Comparison of ENCODE assay signal across 24 cellular contexts in the genomic region with DNA sequence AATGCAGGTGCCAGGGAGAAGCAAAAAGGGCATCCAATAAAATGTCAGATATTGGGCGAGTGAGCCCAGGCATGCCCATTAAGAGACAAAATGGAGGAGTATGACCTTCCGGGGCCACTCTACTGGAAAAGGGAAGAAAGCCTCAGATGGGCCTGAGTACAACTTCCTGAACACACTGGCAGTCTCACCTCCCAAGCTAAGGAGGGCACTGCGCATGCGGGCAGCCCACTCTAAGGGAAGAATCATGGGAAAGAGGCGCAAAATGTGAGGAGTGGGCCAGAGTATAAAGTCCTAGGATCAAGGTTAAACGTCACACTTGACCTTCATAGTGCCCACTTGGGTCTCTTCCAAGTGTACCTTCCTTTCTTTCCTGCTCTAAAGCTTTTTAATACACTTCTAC.
DNase-seq lines count a peak whose midpoint lies in the region; ATAC-seq, FAIRE-seq and TF ChIP-seq lines count a peak whose summit lies in the region.
"Had no signal": no experiment of that assay in that cellular context is flagged by ENCODE, and none has a peak within 500 bp of the region (broad histone marks: within the 10 kb centered on the region; RNA-seq: fewer than 3 reads in every experiment).

No MANE protein-coding gene starts in this region.

- no peaks in the 10 kb centered on the region for H3K9me3 Mint-ChIP-seq in GM23338
- H3K9me3 Mint-ChIP-seq: CD4-positive, CD25-positive, alpha-beta regulatory T cell; CD8-positive, alpha-beta memory T cell had no signal

- no peak overlapping the region for H3K4me3 ChIP-seq in GM23338
- H3K4me3 ChIP-seq in K562 = no peak overlapping the region
- no peak overlapping the region for H3K4me3 ChIP-seq in thyroid gland (replicated peaks in 1 of 3)
- H3K4me3 ChIP-seq: A549, BLaER1, GM12878 had no signal

- H3K27ac Mint-ChIP-seq in GM23338 = no peak overlapping the region
- H3K27ac Mint-ChIP-seq: CD4-positive, alpha-beta memory T cell; CD4-positive, CD25-positive, alpha-beta regulatory T cell; CD8-positive, alpha-beta memory T cell had no signal

- no peaks in the 10 kb centered on the region for H3K27me3 Mint-ChIP-seq in GM23338 (ENCODE audit: insufficient read depth, low read depth, poor library complexity)

- no peak for TF ChIP-seq POLR2A in K562 (conservative IDR thresholded peaks at IDR 0.05)
- TF ChIP-seq POLR2A in thyroid gland (IDR thresholded peaks at IDR 0.05) = no peak

- H3K36me3 ChIP-seq in GM23338 (ENCODE audit: insufficient read depth) (no peaks in the 10 kb centered on the region), K562 (ENCODE audit: control insufficient read depth, insufficient read depth, low read length) (no peaks in the 10 kb centered on the region), thyroid gland (no peaks in the 10 kb centered on the region)
- H3K36me3 ChIP-seq: BE2C, BLaER1 had no signal

- FAIRE-seq in K562 (lab: Jason Lieb, UNC) = no peak
- FAIRE-seq: A549, GM12878, GM12892, GM18507, GM19239 had no signal

- H3K4me1 Mint-ChIP-seq in GM23338 = peaks cover 4% of the 10 kb centered on the region; the same call in 1 of the 3 replicates
- H3K4me1 Mint-ChIP-seq: CD14-positive monocyte; CD4-positive, alpha-beta memory T cell; CD4-positive, CD25-positive, alpha-beta regulatory T cell; CD8-positive, alpha-beta memory T cell had no signal

- H4K20me1 ChIP-seq in GM23338 (replicated peaks; ENCODE audit: insufficient read depth) = no peaks in the 10 kb centered on the region
- no peaks in the 10 kb centered on the region for H4K20me1 ChIP-seq in K562 (replicated peaks; ENCODE audit: control insufficient read depth, insufficient read depth, low read length)
- H4K20me1 ChIP-seq: BLaER1 had no signal

- BruUV-seq in K562 (replicated peaks; lab: Mats Ljungman, UMichigan) = no TSS peak

- no peaks in the 10 kb centered on the region for H3K9me2 ChIP-seq in GM23338 (ENCODE audit: insufficient read depth)

- H3K79me2 ChIP-seq in GM23338 (replicated peaks; ENCODE audit: insufficient read depth) (no peaks in the 10 kb centered on the region), K562 (ENCODE audit: control insufficient read depth, insufficient read depth, low read length) (no peaks in the 10 kb centered on the region)

- 0% methylated on average over 6 of the region's 6 CpGs for WGBS in K562 (ENCODE audit: insufficient coverage, low coverage, missing lambda C conversion rate)
- WGBS in thyroid gland, 2 donors = 85 to 93% methylated on average over 6 of the region's 6 CpGs

- DNase-seq in GM23338 (ENCODE audit: low spot score) = no peak
- DNase-seq in K562 (ENCODE audit: extremely low read depth in 1 of 4, low spot score in 3 of 4) = no peak
- DNase-seq in thyroid gland = no peak
- DNase-seq in ACHN = no peak
- DNase-seq: BE2C; CD4-positive, alpha-beta memory T cell; CD4-positive, CD25-positive, alpha-beta regulatory T cell; CD8-positive, alpha-beta memory T cell; COR-L47; DMS 273 treated with DMSO at 0.1 percent for 48 hours; DMS153; DMS79; DND-41; EL; GDM1 had no signal

- no peaks in the 10 kb centered on the region for H3K9me3 ChIP-seq in K562 (replicated peaks; ENCODE audit: control insufficient read depth, insufficient read depth, low read depth, low read length)
- H3K9me3 ChIP-seq in thyroid gland = no peaks in the 10 kb centered on the region
- H3K9me3 ChIP-seq: A549, BE2C, BLaER1 had no signal

- peak overlapping the region; percentile 40; the same call in 1 of the 2 replicates for H2AFZ ChIP-seq in GM23338
- no peak overlapping the region for H2AFZ ChIP-seq in K562 (ENCODE audit: low read depth, low read length)

- H3K27me3 ChIP-seq in GM23338 (ENCODE audit: insufficient read depth) = no peaks in the 10 kb centered on the region
- H3K27me3 ChIP-seq in K562 (ENCODE audit: control insufficient read depth in 2 of 2, insufficient read depth in 2 of 2, low read length in 2 of 2) = no peaks in the 10 kb centered on the region; a peak in 1 of 5 replicates
- H3K27me3 ChIP-seq in thyroid gland = no peaks in the 10 kb centered on the region
- H3K27me3 ChIP-seq: BLaER1 had no signal

- intact Hi-C loops in K562 (cut with micrococcal nuclease) = no loop called here
- intact Hi-C loops in thyroid gland (cut with DNase I) = no loop called here

- CTCF ChIA-PET in K562 (lab: Yijun Ruan, JAX; ENCODE audit: low intra/inter-chr PET ratio) = no interaction called here

- POLR2A ChIA-PET in K562 (lab: Yijun Ruan, JAX) = no interaction called here

- TF ChIP-seq CTCF in GM23338 (conservative IDR thresholded peaks at IDR 0.05; ENCODE audit: low read depth in 2 of 2) (no peak), K562 (IDR thresholded peaks at IDR 0.05 in 2 of 3, conservative IDR thresholded peaks at IDR 0.05 in 1 of 3; ENCODE audit: insufficient read depth in 2 of 3, low read depth in 1 of 3, low read length in 3 of 3) (no peak), thyroid gland (IDR thresholded peaks at IDR 0.05) (no peak)

- TF ChIP-seq EP300 in K562 (IDR thresholded peaks at IDR 0.05; ENCODE audit: low read length) = no peak

- ATAC-seq in GM23338 (no peak), K562 (no peak), HG02642 (IDR thresholded peaks at IDR 0.05; ENCODE audit: poor library complexity, unreplicated experiment) (no peak)
- ATAC-seq: A549, GM12878 had no signal

- no peaks in the 10 kb centered on the region for H3K9me1 ChIP-seq in K562 (ENCODE audit: control insufficient read depth, insufficient read depth, low read length)

- H3K27ac ChIP-seq in GM23338 (ENCODE audit: low read depth) (no peak overlapping the region), K562 (ENCODE audit: extremely low read depth, low read depth, low read length) (no peak overlapping the region), thyroid gland (peak overlapping the region; percentile 70 to 73 (median 72))
- H3K27ac ChIP-seq: 22Rv1, A549, BLaER1 had no signal

- in situ Hi-C loops in K562 (cut with MboI) = no loop called here
- in situ Hi-C loops in ACHN (cut with HindIII; ENCODE audit: low pct_ligation_motif_present, low pct_unique_long_range_greater_than_20kb, low sequenced_read_pairs) = no loop called here

- H3K4me2 ChIP-seq in GM23338 = no peak overlapping the region
- H3K4me2 ChIP-seq in K562 (ENCODE audit: insufficient read depth, low read length) = no peak overlapping the region
- H3K4me2 ChIP-seq: A549, BLaER1 had no signal

- H3K36me3 Mint-ChIP-seq in GM23338 (ENCODE audit: low read depth) = no peaks in the 10 kb centered on the region
- H3K36me3 Mint-ChIP-seq: CD14-positive monocyte; CD4-positive, alpha-beta memory T cell; CD4-positive, CD25-positive, alpha-beta regulatory T cell; CD8-positive, alpha-beta memory T cell had no signal

- no peak overlapping the region for H3K4me3 Mint-ChIP-seq in GM23338
- H3K4me3 Mint-ChIP-seq: CD14-positive monocyte; CD4-positive, alpha-beta memory T cell; CD4-positive, CD25-positive, alpha-beta regulatory T cell; CD8-positive, alpha-beta memory T cell had no signal

- H3K4me1 ChIP-seq in GM23338 (ENCODE audit: insufficient read depth) = no peaks in the 10 kb centered on the region; the same call in 1 of the 2 replicates
- H3K4me1 ChIP-seq in K562 (replicated peaks in 1 of 2; ENCODE audit: control insufficient read depth in 2 of 2, insufficient read depth in 2 of 2, low read length in 2 of 2) = no peaks in the 10 kb centered on the region
- H3K4me1 ChIP-seq in thyroid gland = peaks cover 45 to 61% of the 10 kb centered on the region in 2 donors
- H3K4me1 ChIP-seq: BE2C, BLaER1 had no signal

- TF ChIP-seq RAD21 in K562 (CRISPR knock-in tag; conservative IDR thresholded peaks at IDR 0.05 in 1 of 2, IDR thresholded peaks at IDR 0.05 in 1 of 2) = no peak

- H3F3A ChIP-seq in GM23338 (replicated peaks; ENCODE audit: low read depth) = no peaks in the 10 kb centered on the region

- no peak overlapping the region for H3K9ac ChIP-seq in K562 (ENCODE audit: insufficient read depth in 1 of 2, low read depth in 2 of 2, low read length in 2 of 2)
- H3K9ac ChIP-seq: BLaER1 had no signal

TF ChIP-seq in GM23338, 12 proteins besides CTCF, POLR2A, EP300 and RAD21 (continues in another document):
- TF ChIP-seq, protein P1, sequence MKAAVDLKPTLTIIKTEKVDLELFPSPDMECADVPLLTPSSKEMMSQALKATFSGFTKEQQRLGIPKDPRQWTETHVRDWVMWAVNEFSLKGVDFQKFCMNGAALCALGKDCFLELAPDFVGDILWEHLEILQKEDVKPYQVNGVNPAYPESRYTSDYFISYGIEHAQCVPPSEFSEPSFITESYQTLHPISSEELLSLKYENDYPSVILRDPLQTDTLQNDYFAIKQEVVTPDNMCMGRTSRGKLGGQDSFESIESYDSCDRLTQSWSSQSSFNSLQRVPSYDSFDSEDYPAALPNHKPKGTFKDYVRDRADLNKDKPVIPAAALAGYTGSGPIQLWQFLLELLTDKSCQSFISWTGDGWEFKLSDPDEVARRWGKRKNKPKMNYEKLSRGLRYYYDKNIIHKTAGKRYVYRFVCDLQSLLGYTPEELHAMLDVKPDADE (IDR thresholded peaks at IDR 0.05) = no peak
- TF ChIP-seq EZH2 (IDR thresholded peaks at IDR 0.05; ENCODE audit: low read depth, unreplicated experiment) = no peak
- TF ChIP-seq ZNF114 (CRISPR knock-in tag; IDR thresholded peaks at IDR 0.05) = no peak
- TF ChIP-seq JUNB (IDR thresholded peaks at IDR 0.05; ENCODE audit: unreplicated experiment) = no peak

TF ChIP-seq in K562, 482 proteins besides CTCF, POLR2A, EP300 and RAD21:
- TF ChIP-seq ZNF124 (CRISPR knock-in tag; IDR thresholded peaks at IDR 0.05) (no peak), NRF1 (conservative IDR thresholded peaks at IDR 0.05 in 1 of 2, IDR thresholded peaks at IDR 0.05 in 1 of 2) (peak; percentile 53 to 61; a peak in 3 of 4 replicates)

Comparison
In these comparisons a context has a peak if more than half of its experiments do, and no peak if none do; other contexts are left out.
1. H3K27ac ChIP-seq: peak in thyroid gland (3 of 3); none in GM23338 (single experiment) and K562 (single experiment).